Comparison of ENCODE assay signal across 6 cellular contexts in the genomic region with DNA sequence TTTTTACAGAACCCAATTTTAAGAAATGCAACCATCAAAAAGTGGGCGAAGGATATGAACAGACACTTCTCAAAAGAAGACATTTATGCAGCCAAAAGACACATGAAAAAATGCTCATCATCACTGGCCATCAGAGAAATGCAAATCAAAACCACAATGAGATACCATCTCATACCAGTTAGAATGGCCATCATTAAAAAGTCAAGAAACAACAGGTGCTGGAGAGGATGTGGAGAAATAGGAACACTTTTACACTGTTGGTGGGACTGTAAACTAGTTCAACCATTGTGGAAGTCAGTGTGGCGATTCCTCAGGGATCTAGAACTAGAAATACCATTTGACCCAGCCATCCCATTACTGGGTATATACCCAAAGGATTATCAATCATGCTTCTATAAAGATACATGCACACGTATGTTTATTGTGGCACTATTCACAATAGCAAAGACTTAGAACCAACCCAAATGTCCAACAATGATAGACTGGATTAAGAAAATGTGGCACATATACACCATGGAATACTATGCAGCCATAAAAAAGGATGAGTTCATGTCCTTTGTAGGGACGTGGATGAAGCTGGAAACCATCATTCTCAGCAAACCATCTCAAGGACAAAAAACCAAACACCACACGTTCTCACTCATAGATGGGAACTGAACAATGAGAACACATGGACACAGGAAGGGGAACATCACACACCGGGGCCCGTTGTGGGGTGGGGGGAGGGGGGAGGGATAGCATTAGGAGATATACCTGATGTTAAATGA. TPM values are rescaled to one million over a fixed set of nuclear protein-coding genes. Genes with fewer than 3 reads are reported as not detected.
DNase-seq lines count a peak whose midpoint lies in the region; ATAC-seq and TF ChIP-seq lines count a peak whose summit lies in the region.
"Not testable (repeated sequence)": the region's sequence is repeated elsewhere in the genome, so short reads cannot be mapped to it uniquely, and the experiment has no call there.

No MANE protein-coding gene starts in this region.

- not testable (repeated sequence) for H3K4me3 ChIP-seq in DOHH2 (ENCODE audit: low read length)

- H3K27me3 Mint-ChIP-seq in CD14-positive monocyte (ENCODE audit: low read depth in 3 of 3); T-cell; activated T-cell treated with anti-CD3 and anti-CD28 coated beads, Interleukin-2, amount 50 U/mL, for 72 hours (ENCODE audit: low read depth); activated naive CD4-positive, alpha-beta T cell treated with anti-CD3 and anti-CD28 coated beads, Interleukin-2, amount 50 U/mL, for 24 hours; effector memory CD8-positive, alpha-beta T cell: not testable (repeated sequence)

- DNase-seq in CD14-positive monocyte (ENCODE audit: low spot score); T-cell; activated T-cell treated with anti-CD3 and anti-CD28 coated beads, Interleukin-2, amount 50 U/mL, for 72 hours; effector memory CD8-positive, alpha-beta T cell: not testable (repeated sequence)

- H3K4me1 Mint-ChIP-seq in CD14-positive monocyte (peaks cover 42% of the 10 kb centered on the region), T-cell (peaks cover 72 to 80% (median 80%) of the 10 kb centered on the region in 3 donors)
- H3K4me1 Mint-ChIP-seq in activated T-cell treated with anti-CD3 and anti-CD28 coated beads, Interleukin-2, amount 50 U/mL, for 72 hours (ENCODE audit: low read depth): peaks cover 44% of the 10 kb centered on the region
- H3K4me1 Mint-ChIP-seq in activated naive CD4-positive, alpha-beta T cell treated with anti-CD3 and anti-CD28 coated beads, Interleukin-2, amount 50 U/mL, for 24 hours: peaks cover 79% of the 10 kb centered on the region
- peaks cover 34 to 65% of the 10 kb centered on the region in 2 donors for H3K4me1 Mint-ChIP-seq in effector memory CD8-positive, alpha-beta T cell (ENCODE audit: low read depth in 2 of 2)

- H3K36me3 Mint-ChIP-seq in CD14-positive monocyte (peaks cover 15 to 32% of the 10 kb centered on the region in 2 donors), T-cell (peaks cover 43% of the 10 kb centered on the region)
- peaks cover 6 to 25% of the 10 kb centered on the region in 2 donors for H3K36me3 Mint-ChIP-seq in activated T-cell treated with anti-CD3 and anti-CD28 coated beads, Interleukin-2, amount 50 U/mL, for 72 hours (ENCODE audit: insufficient read depth in 2 of 2)
- H3K36me3 Mint-ChIP-seq in activated naive CD4-positive, alpha-beta T cell treated with anti-CD3 and anti-CD28 coated beads, Interleukin-2, amount 50 U/mL, for 24 hours: peaks cover 29% of the 10 kb centered on the region
- peaks cover 36% of the 10 kb centered on the region for H3K36me3 Mint-ChIP-seq in effector memory CD8-positive, alpha-beta T cell (ENCODE audit: insufficient read depth)

- peaks cover 86% of the 10 kb centered on the region for H3K36me3 ChIP-seq in DOHH2 (ENCODE audit: control insufficient read depth, low read length)

- peaks cover 96% of the 10 kb centered on the region for H3K79me2 ChIP-seq in DOHH2 (ENCODE audit: control insufficient read depth, low read length)

- H3K9me3 Mint-ChIP-seq in CD14-positive monocyte; activated T-cell treated with anti-CD3 and anti-CD28 coated beads, Interleukin-2, amount 50 U/mL, for 72 hours; activated naive CD4-positive, alpha-beta T cell treated with anti-CD3 and anti-CD28 coated beads, Interleukin-2, amount 50 U/mL, for 24 hours; effector memory CD8-positive, alpha-beta T cell: not testable (repeated sequence)
- peaks cover 3 to 13% (median 4%) of the 10 kb centered on the region in 3 donors for H3K9me3 Mint-ChIP-seq in T-cell

- not testable (repeated sequence) for H4K20me1 ChIP-seq in DOHH2 (ENCODE audit: control insufficient read depth, insufficient read depth, low read depth, low read length)

- H3K4me2 ChIP-seq in DOHH2 (ENCODE audit: low read length): not testable (repeated sequence)

- H3K4me3 Mint-ChIP-seq in CD14-positive monocyte; T-cell; activated T-cell treated with anti-CD3 and anti-CD28 coated beads, Interleukin-2, amount 50 U/mL, for 72 hours; activated naive CD4-positive, alpha-beta T cell treated with anti-CD3 and anti-CD28 coated beads, Interleukin-2, amount 50 U/mL, for 24 hours; effector memory CD8-positive, alpha-beta T cell: not testable (repeated sequence)

- H3K27ac Mint-ChIP-seq in CD14-positive monocyte: peak overlapping the region in 4 of 7 donors; percentile 18 to 69 (median 54)
- peak overlapping the region; percentile 2 to 92 for H3K27ac Mint-ChIP-seq in T-cell
- peak overlapping the region; percentile 58 for H3K27ac Mint-ChIP-seq in activated T-cell treated with anti-CD3 and anti-CD28 coated beads, Interleukin-2, amount 50 U/mL, for 72 hours
- H3K27ac Mint-ChIP-seq in activated naive CD4-positive, alpha-beta T cell treated with anti-CD3 and anti-CD28 coated beads, Interleukin-2, amount 50 U/mL, for 24 hours: peak overlapping the region; percentile 62
- peak overlapping the region; percentile 23 to 46 for H3K27ac Mint-ChIP-seq in effector memory CD8-positive, alpha-beta T cell

- CTCF ChIA-PET in T-cell (lab: Charles Lee): interaction anchor here in 1 of 2 donors (0.6 kb wide), 1 partner anchor 337 kb away, joined by 3 read pairs; no protein-coding TSS in a partner anchor

- not testable (repeated sequence) for H3K9me2 ChIP-seq in DOHH2 (replicated peaks; ENCODE audit: control insufficient read depth, low read length)

- H3K27ac ChIP-seq in DOHH2 (ENCODE audit: low read depth, low read length): peak overlapping the region; percentile 24

- ATAC-seq in T-cell (replicated peaks in 1 of 4); activated T-cell treated with anti-CD3 and anti-CD28 coated beads, Interleukin-2, amount 50 U/mL, for 72 hours (replicated peaks in 1 of 2); effector memory CD8-positive, alpha-beta T cell (replicated peaks): not testable (repeated sequence)

- H3K4me1 ChIP-seq in DOHH2 (ENCODE audit: control insufficient read depth, low read length): peaks cover 68% of the 10 kb centered on the region

- H3K9me3 ChIP-seq in DOHH2 (ENCODE audit: control insufficient read depth, insufficient read depth, low read length): not testable (repeated sequence)

- TF ChIP-seq CTCF in CD14-positive monocyte (IDR thresholded peaks at IDR 0.05); DOHH2 (IDR thresholded peaks at IDR 0.05; ENCODE audit: low read depth, low read length, poor library complexity, severe bottlenecking): not testable (repeated sequence)

- peaks cover 36% of the 10 kb centered on the region for H3F3A ChIP-seq in DOHH2 (ENCODE audit: control insufficient read depth, insufficient read depth)

- not testable (repeated sequence) for H3K27me3 ChIP-seq in DOHH2 (ENCODE audit: control insufficient read depth, low read length)

- intact Hi-C loops in CD14-positive monocyte (cut with micrococcal nuclease): not testable (repeated sequence)

- POLR2A ChIA-PET in T-cell (lab: Charles Lee): not testable (repeated sequence)

RNA-seq across cellular contexts. Expression of gene EMB, which starts 19.7 kb away (rescaled TPM):
- 100 to 1,000 TPM; 131 to 191 TPM for polyA plus RNA-seq in CD14-positive monocyte
- total RNA-seq in T-cell: 100 to 1,000 TPM; 148 to 210 (median 176) TPM
- 10 to 100 TPM; 68.0 to 94.6 TPM for total RNA-seq in activated T-cell treated with anti-CD3 and anti-CD28 coated beads, Interleukin-2, amount 50 U/mL, for 72 hours
